15 cellular contexts compared by ENCODE assay signal in the genomic region with DNA sequence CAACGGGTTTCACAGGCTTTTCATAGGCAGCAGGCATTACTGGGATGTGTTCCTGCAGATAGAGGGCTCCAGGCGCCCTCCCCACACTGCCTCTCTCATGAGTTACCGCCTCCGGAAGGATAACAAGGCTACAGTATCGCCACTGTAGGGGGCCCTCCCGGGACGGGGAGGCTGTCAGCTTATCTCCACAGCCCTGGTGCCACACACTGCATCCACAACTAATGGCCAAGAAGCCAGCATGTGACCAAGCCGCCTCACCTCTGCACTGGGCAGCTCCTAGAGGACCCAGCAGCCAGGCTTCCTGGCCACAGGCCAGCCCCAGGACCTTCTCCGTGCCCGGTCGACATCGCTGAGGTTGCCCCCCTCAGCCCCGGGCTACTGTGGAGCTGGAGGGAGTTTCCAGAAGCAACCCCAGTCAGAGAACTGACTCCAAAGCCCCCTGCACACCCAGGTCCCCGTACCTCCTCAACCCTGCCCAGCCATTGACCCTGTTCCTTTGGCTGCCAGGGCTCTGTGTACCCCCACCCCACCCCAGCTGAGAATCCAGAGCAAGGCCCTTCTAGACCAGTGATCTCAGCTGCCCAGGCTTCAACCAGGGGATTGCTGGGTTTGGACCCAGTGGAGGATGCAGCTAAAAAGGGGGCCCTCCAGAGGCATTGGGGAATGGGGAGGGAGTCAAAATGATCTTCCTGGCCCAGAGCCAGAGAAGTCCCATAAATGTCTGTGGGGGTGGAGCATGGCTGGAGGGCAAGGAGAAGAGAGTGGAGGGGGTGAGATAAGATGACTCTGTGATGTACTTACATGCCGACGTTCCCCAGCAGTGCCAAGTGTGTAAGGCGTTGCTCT. TPM values are rescaled to one million over a fixed set of nuclear protein-coding genes. Genes with fewer than 3 reads are reported as not detected.
DNase-seq lines count a peak whose midpoint lies in the region; ATAC-seq and TF ChIP-seq lines count a peak whose summit lies in the region.
"Had no signal": no experiment of that assay in that cellular context is flagged by ENCODE, and none has a peak within 500 bp of the region (broad histone marks: within the 10 kb centered on the region; RNA-seq: fewer than 3 reads in every experiment).

No MANE protein-coding gene starts in this region.

- no peaks in the 10 kb centered on the region for H3K36me3 ChIP-seq in HCT116 (ENCODE audit: control insufficient read depth in 1 of 2, insufficient read depth in 2 of 2, low read length in 2 of 2)
- H3K36me3 ChIP-seq in mucosa of descending colon (ENCODE audit: low read depth) = no peaks in the 10 kb centered on the region

- ATAC-seq in HCT116 = peak; percentile 53
- ATAC-seq in mucosa of descending colon = peak; percentile 15
- ATAC-seq in HG03565 (IDR thresholded peaks at IDR 0.05; ENCODE audit: unreplicated experiment) = no peak
- ATAC-seq in GM21447 (IDR thresholded peaks at IDR 0.05; ENCODE audit: unreplicated experiment) = no peak
- ATAC-seq: psoas muscle had no signal

- H3K4me1 ChIP-seq in HCT116 (ENCODE audit: control insufficient read depth in 1 of 2, insufficient read depth in 2 of 2, low read length in 2 of 2) (peaks cover 0 to 4% of the 10 kb centered on the region in 2 experiments; a peak in 2 of 4 replicates), mucosa of descending colon (ENCODE audit: low read depth) (no peaks in the 10 kb centered on the region)
- H3K4me1 ChIP-seq: psoas muscle had no signal

- H3K4me3 ChIP-seq in HCT116 (replicated peaks in 1 of 2; ENCODE audit: low read depth in 1 of 2, low read length in 2 of 2) (no peak overlapping the region), fibroblast of pulmonary artery (replicated peaks; ENCODE audit: low read depth, low read length) (no peak overlapping the region), mucosa of descending colon (no peak overlapping the region)
- H3K4me3 ChIP-seq: psoas muscle had no signal

- POLR2A ChIA-PET in HCT116 (lab: Charles Lee) = no interaction called here

- TF ChIP-seq RAD21 in HCT116 (IDR thresholded peaks at IDR 0.05; ENCODE audit: low read depth) = no peak; the same call in 1 of the 2 replicates

- no peak for TF ChIP-seq POLR2A in HCT116 (IDR thresholded peaks at IDR 0.05; ENCODE audit: borderline replicate concordance, extremely low read depth, insufficient read depth, insufficient read length)

- TF ChIP-seq CTCF in HCT116 (IDR thresholded peaks at IDR 0.05 in 2 of 3, conservative IDR thresholded peaks at IDR 0.05 in 1 of 3; ENCODE audit: borderline replicate concordance in 1 of 3, insufficient read depth in 1 of 3, low read depth in 2 of 3, low read length in 2 of 3) (no peak), fibroblast of pulmonary artery (IDR thresholded peaks at IDR 0.05; ENCODE audit: low read length, missing control alignments) (peak; percentile 22), mucosa of descending colon (IDR thresholded peaks at IDR 0.05) (no peak)

- BruUV-seq in HCT116 (replicated peaks; lab: Mats Ljungman, UMichigan) = no TSS peak

- H3K79me2 ChIP-seq in HCT116 (ENCODE audit: insufficient read depth, low read length) = no peaks in the 10 kb centered on the region

- DNase-seq in HCT116 (ENCODE audit: low read depth, low spot score) (no peak), RPMI7951 (ENCODE audit: low read depth) (peak; percentile 29), fibroblast of pulmonary artery (ENCODE audit: low read depth) (no peak), mucosa of descending colon (peak in 1 of 3 donors; percentile 21), DMS53 (lab: John Stamatoyannopoulos, UW) (no peak), SIG-M5 treated with dmso at 0.1 percent for 504 hours (lab: John Stamatoyannopoulos, UW; ENCODE audit: unreplicated experiment) (no peak)
- DNase-seq: CD4-positive, alpha-beta T cell; effector CD4-positive, alpha-beta T cell; glutamatergic neuron; NCI-H1092; psoas muscle; stimulated activated CD4-positive, alpha-beta T cell treated with anti-CD3 and anti-CD28 coated beads, Interleukin-4, amount 100 ng/mL, for 4 hours had no signal

- H3K9me3 ChIP-seq in HCT116 (ENCODE audit: control insufficient read depth in 1 of 2, insufficient read depth in 1 of 2, low read depth in 1 of 2, low read length in 2 of 2) = no peaks in the 10 kb centered on the region
- no peaks in the 10 kb centered on the region for H3K9me3 ChIP-seq in mucosa of descending colon
- H3K9me3 ChIP-seq: psoas muscle had no signal

- H4K20me1 ChIP-seq in HCT116 (ENCODE audit: insufficient read depth) = no peaks in the 10 kb centered on the region

- H3K9me2 ChIP-seq in HCT116 (ENCODE audit: insufficient read depth) = no peaks in the 10 kb centered on the region

- CTCF ChIA-PET in HCT116 (lab: Charles Lee) = no interaction called here

- intact Hi-C loops in HCT116 (cut with micrococcal nuclease) (no loop called here), mucosa of descending colon (cut with DNase I, micrococcal nuclease) (no loop called here)

- RAD21 ChIA-PET in HCT116 (lab: Charles Lee; ENCODE audit: low non-redundant PET in 1 of 2, low total read pairs in 2 of 2, uncharacterized antibody in 2 of 2, unreplicated experiment in 2 of 2) = no interaction called here

- H3K9ac ChIP-seq in HCT116 (ENCODE audit: low read length) = no peak overlapping the region

- no peaks in the 10 kb centered on the region for H3K27me3 ChIP-seq in HCT116 (ENCODE audit: insufficient read depth, low read length)

- no peak overlapping the region for H3K27ac ChIP-seq in HCT116 (ENCODE audit: low read depth, low read length)
- H3K27ac ChIP-seq: psoas muscle had no signal

- no peak overlapping the region for H2AFZ ChIP-seq in HCT116 (ENCODE audit: low read depth, low read length, poor library complexity, severe bottlenecking)

- H3K4me2 ChIP-seq in HCT116 (ENCODE audit: low read length) = no peak overlapping the region

TF ChIP-seq in HCT116, 20 proteins besides CTCF, POLR2A, EP300 and RAD21:
- no peak for TF ChIP-seq POLR2AphosphoS5 (IDR thresholded peaks at IDR 0.05; ENCODE audit: low read depth, low read length)
- TF ChIP-seq EZH2phosphoT487 (IDR thresholded peaks at IDR 0.05; ENCODE audit: borderline replicate concordance) = no peak
- no peak for TF ChIP-seq TCF7L2 (IDR thresholded peaks at IDR 0.05; ENCODE audit: borderline replicate concordance, extremely low read depth, insufficient read depth, insufficient read length)
- TF ChIP-seq ELF1 (IDR thresholded peaks at IDR 0.05; ENCODE audit: borderline replicate concordance, low read depth) = no peak
- TF ChIP-seq CEBPB (IDR thresholded peaks at IDR 0.05; ENCODE audit: low read depth) = no peak
- TF ChIP-seq, protein P1, sequence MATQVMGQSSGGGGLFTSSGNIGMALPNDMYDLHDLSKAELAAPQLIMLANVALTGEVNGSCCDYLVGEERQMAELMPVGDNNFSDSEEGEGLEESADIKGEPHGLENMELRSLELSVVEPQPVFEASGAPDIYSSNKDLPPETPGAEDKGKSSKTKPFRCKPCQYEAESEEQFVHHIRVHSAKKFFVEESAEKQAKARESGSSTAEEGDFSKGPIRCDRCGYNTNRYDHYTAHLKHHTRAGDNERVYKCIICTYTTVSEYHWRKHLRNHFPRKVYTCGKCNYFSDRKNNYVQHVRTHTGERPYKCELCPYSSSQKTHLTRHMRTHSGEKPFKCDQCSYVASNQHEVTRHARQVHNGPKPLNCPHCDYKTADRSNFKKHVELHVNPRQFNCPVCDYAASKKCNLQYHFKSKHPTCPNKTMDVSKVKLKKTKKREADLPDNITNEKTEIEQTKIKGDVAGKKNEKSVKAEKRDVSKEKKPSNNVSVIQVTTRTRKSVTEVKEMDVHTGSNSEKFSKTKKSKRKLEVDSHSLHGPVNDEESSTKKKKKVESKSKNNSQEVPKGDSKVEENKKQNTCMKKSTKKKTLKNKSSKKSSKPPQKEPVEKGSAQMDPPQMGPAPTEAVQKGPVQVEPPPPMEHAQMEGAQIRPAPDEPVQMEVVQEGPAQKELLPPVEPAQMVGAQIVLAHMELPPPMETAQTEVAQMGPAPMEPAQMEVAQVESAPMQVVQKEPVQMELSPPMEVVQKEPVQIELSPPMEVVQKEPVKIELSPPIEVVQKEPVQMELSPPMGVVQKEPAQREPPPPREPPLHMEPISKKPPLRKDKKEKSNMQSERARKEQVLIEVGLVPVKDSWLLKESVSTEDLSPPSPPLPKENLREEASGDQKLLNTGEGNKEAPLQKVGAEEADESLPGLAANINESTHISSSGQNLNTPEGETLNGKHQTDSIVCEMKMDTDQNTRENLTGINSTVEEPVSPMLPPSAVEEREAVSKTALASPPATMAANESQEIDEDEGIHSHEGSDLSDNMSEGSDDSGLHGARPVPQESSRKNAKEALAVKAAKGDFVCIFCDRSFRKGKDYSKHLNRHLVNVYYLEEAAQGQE (IDR thresholded peaks at IDR 0.05; ENCODE audit: low read depth) = no peak
- TF ChIP-seq SRF (IDR thresholded peaks at IDR 0.05; ENCODE audit: low read depth) = no peak
- TF ChIP-seq ZFX (IDR thresholded peaks at IDR 0.05) = no peak
- TF ChIP-seq FOSL1 (IDR thresholded peaks at IDR 0.05; ENCODE audit: low read depth) = no peak
- TF ChIP-seq CBX3 (IDR thresholded peaks at IDR 0.05; ENCODE audit: low read depth) = no peak
- no peak for TF ChIP-seq ZNF274 (IDR thresholded peaks at IDR 0.05; ENCODE audit: low read depth, low read length)
- no peak for TF ChIP-seq EGR1 (IDR thresholded peaks at IDR 0.05; ENCODE audit: low read depth)

RNA-seq across cellular contexts. Expression of a gene that starts 45.0 kb away (rescaled TPM):
- total RNA-seq in HCT116 (2021; ENCODE audit: unreplicated experiment) (50.2 TPM), mucosa of descending colon (10 to 100 TPM in 1 of 3 donors, 1 to 10 TPM in 2; 1.2 to 12.7 (median 2.5) TPM)
- 53.9 and 71.8 TPM in 2 replicates for polyA plus RNA-seq in HCT116 (2012)
- total RNA-seq in RPMI7951 (2014; rRNA removed; shearing (Covaris generic)) = 100 and 110 TPM in 2 replicates
- total RNA-seq: CD4-positive, alpha-beta T cell; mesenteric fat pad; psoas muscle had no signal

RNA-seq across cellular contexts. Expression of a gene that starts 51.5 kb away (rescaled TPM):
- total RNA-seq in HCT116 (2021; ENCODE audit: unreplicated experiment) = 9.7 TPM
- 3.6 and 5.0 TPM in 2 replicates for polyA plus RNA-seq in HCT116 (2012)
- total RNA-seq in RPMI7951 (2014; rRNA removed; shearing (Covaris generic)) = 10.1 and 12.0 TPM in 2 replicates
- 10 to 100 TPM; 20.8 to 43.5 (median 29.2) TPM for total RNA-seq in mucosa of descending colon

Comparison
In these comparisons a context has a peak if more than half of its experiments do, and no peak if none do; other contexts are left out.
1. ATAC-seq: peak in HCT116 (single experiment) and mucosa of descending colon (single experiment); none in HG03565 (single experiment) and GM21447 (single experiment).